In genomic region chr17:46950615-46950996, GRCh38 we compare ENCODE assay signal across 29 cellular contexts. TPM values are rescaled to one million over a fixed set of nuclear protein-coding genes. Genes with fewer than 3 reads are reported as not detected.
"Had no signal": no experiment of that assay in that cellular context is flagged by ENCODE, and none has a peak within 500 bp of the region (broad histone marks: within the 10 kb centered on the region; RNA-seq: fewer than 3 reads in every experiment).

No MANE protein-coding gene starts in this region.

- H3K36me3 ChIP-seq: breast epithelium, neural progenitor cell, right lobe of liver had no signal

- H3K27ac ChIP-seq: breast epithelium, gastroesophageal sphincter, hepatocyte, lower lobe of right lung, neural progenitor cell, right lobe of liver, upper lobe of left lung had no signal

- H3K27me3 ChIP-seq: neural progenitor cell, right lobe of liver, upper lobe of left lung had no signal

- H3K9me3 ChIP-seq: breast epithelium, gastroesophageal sphincter, lower lobe of right lung, right lobe of liver, upper lobe of left lung had no signal

- H3K4me1 ChIP-seq: breast epithelium, lower lobe of right lung, right lobe of liver, upper lobe of left lung had no signal

- DNase-seq: activated CD4-positive, alpha-beta memory T cell treated with anti-CD3 and anti-CD28 coated beads, Interleukin-2, amount 10 ng/mL, durations not matched to agents 7 days and 5 days; activated CD4-positive, alpha-beta T cell treated with anti-CD3 and anti-CD28 coated beads for 1 hour; activated CD4-positive, alpha-beta T cell treated with anti-CD3 and anti-CD28 coated beads, Interleukin-2, amount 10 ng/mL, durations not matched to agents 7 days and 5 days; activated CD8-positive, alpha-beta memory T cell treated with anti-CD3 and anti-CD28 coated beads, Interleukin-2, amount 50 U/mL, for 48 hours; activated gamma-delta T cell; activated naive CD4-positive, alpha-beta T cell treated with anti-CD3 and anti-CD28 coated beads, Interleukin-2, amount 10 ng/mL, durations not matched to agents 7 days and 5 days; activated naive CD8-positive, alpha-beta T cell treated with anti-CD3 and anti-CD28 coated beads, Interleukin-2, amount 10 ng/mL, durations not matched to agents 7 days and 5 days; activated T-cell treated with anti-CD3 and anti-CD28 coated beads, Interleukin-2, amount 50 U/mL, for 24 hours; dermis blood vessel endothelial cell; effector memory CD8-positive, alpha-beta T cell; erythroblast; left cardiac atrium; lower lobe of right lung; mesenchymal stem cell; naive thymus-derived CD8-positive, alpha-beta T cell; right lobe of liver; stimulated activated CD4-positive, alpha-beta T cell treated with anti-CD3 and anti-CD28 coated beads, Interleukin-2, amount 100 ng/mL, for 48 hours; stimulated activated naive CD8-positive, alpha-beta T cell treated with anti-CD3 and anti-CD28 coated beads, Interleukin-15, Interleukin-2, amounts not matched to agents 100 U/mL and 50 U/mL, for 24 hours; T1000 had no signal

- H3K4me3 ChIP-seq: breast epithelium, gastroesophageal sphincter, hepatocyte, lower lobe of right lung, neural progenitor cell, right lobe of liver, upper lobe of left lung had no signal

- ATAC-seq: effector memory CD8-positive, alpha-beta T cell; gastroesophageal sphincter; naive thymus-derived CD8-positive, alpha-beta T cell; stimulated activated naive CD8-positive, alpha-beta T cell treated with anti-CD3 and anti-CD28 coated beads, Interleukin-15, Interleukin-2, amounts not matched to agents 100 U/mL and 50 U/mL, for 24 hours had no signal

RNA-seq across cellular contexts. Expression of gene RPRML, which starts 28.4 kb away (rescaled TPM):
- total RNA-seq: activated CD4-positive, alpha-beta memory T cell treated with anti-CD3 and anti-CD28 coated beads, Interleukin-2, amount 10 ng/mL, durations not matched to agents 7 days and 5 days; activated CD4-positive, alpha-beta T cell treated with anti-CD3 and anti-CD28 coated beads, Interleukin-2, amount 10 ng/mL, durations not matched to agents 7 days and 5 days; activated naive CD8-positive, alpha-beta T cell treated with anti-CD3 and anti-CD28 coated beads, Interleukin-2, amount 10 ng/mL, durations not matched to agents 7 days and 5 days; dermis blood vessel endothelial cell; fibroblast of lung; fibroblast of villous mesenchyme; hepatocyte; left cardiac atrium; lower lobe of right lung; naive thymus-derived CD8-positive, alpha-beta T cell; omental fat pad; skeletal muscle tissue had no signal
- polyA plus RNA-seq: fibroblast of lung; hepatocyte; keratinocyte; naive thymus-derived CD8-positive, alpha-beta T cell had no signal
